22 cellular contexts compared by ENCODE assay signal in genomic region chr22:48335442-48336139, GRCh38.
DNase-seq lines count a peak whose midpoint lies in the region; FAIRE-seq and TF ChIP-seq lines count a peak whose summit lies in the region.
"Had no signal": no experiment of that assay in that cellular context is flagged by ENCODE, and none has a peak within 500 bp of the region (broad histone marks: within the 10 kb centered on the region; RNA-seq: fewer than 3 reads in every experiment).

No MANE protein-coding gene starts in this region.

- peaks cover 0 to 19% (median 2%) of the 10 kb centered on the region in 4 experiments; a peak in 4 of 7 replicates for H3K4me1 ChIP-seq in H1 (replicated peaks in 1 of 4; ENCODE audit: control insufficient read depth in 3 of 4, insufficient read depth in 4 of 4, low read length in 3 of 4)
- H3K4me1 ChIP-seq in mesendoderm (ENCODE audit: control insufficient read depth, low read depth, low read length) = peaks cover 2% of the 10 kb centered on the region
- H3K4me1 ChIP-seq: BE2C had no signal

- H3K23ac ChIP-seq in H1 (ENCODE audit: insufficient read length) (no peak overlapping the region), mesendoderm (ENCODE audit: low read length) (no peak overlapping the region)

- H3K18ac ChIP-seq in H1 (ENCODE audit: extremely low read depth, low read length) (no peak overlapping the region; the same call in 1 of the 2 replicates), mesendoderm (ENCODE audit: low read length) (no peak overlapping the region)

- no peak overlapping the region for H4K5ac ChIP-seq in H1 (ENCODE audit: insufficient read length, low read depth, low read length)
- no peak overlapping the region for H4K5ac ChIP-seq in mesendoderm (ENCODE audit: low read length)

- no peak overlapping the region for H3K27ac ChIP-seq in H1 (ENCODE audit: low read depth, low read length)
- H3K27ac ChIP-seq in mesendoderm (ENCODE audit: low read depth, low read length) = no peak overlapping the region

- H3K4me3 ChIP-seq in AG10803 (ENCODE audit: low read length) (no peak overlapping the region), H1 (ENCODE audit: extremely low read depth in 1 of 4, insufficient read depth in 2 of 4, low read depth in 3 of 4, low read length in 4 of 4) (no peak overlapping the region), mesendoderm (ENCODE audit: low read length) (no peak overlapping the region)
- H3K4me3 ChIP-seq: GM12878 had no signal

- peaks cover 13% of the 10 kb centered on the region; the same call in 1 of the 2 replicates for H3K23me2 ChIP-seq in H1 (ENCODE audit: low read depth, low read length)

- whole genome bisulfite sequencing in H1 (ENCODE audit: extremely low coverage in 1 of 2, insufficient coverage in 1 of 2, insufficient read length in 1 of 2, insufficient replicate concordance in 2 of 2, low coverage in 1 of 2, low lambda C conversion rate in 2 of 2, missing lambda C conversion rate in 1 of 2), 2 experiments = 89% methylated on average over 8 of the region's 8 CpGs; no CpG with 5 or more reads in 1 of the 2 experiments
- WGBS in mesendoderm (ENCODE audit: extremely low coverage, insufficient coverage, low lambda C conversion rate) = no CpG with 5 or more reads among the region's 8 CpGs

- no peak overlapping the region for H3K4ac ChIP-seq in H1 (replicated peaks; ENCODE audit: insufficient read length, low read depth, low read length)
- no peak overlapping the region for H3K4ac ChIP-seq in mesendoderm (ENCODE audit: low read depth, low read length)

- TF ChIP-seq EP300 in H1 (IDR thresholded peaks at IDR 0.05; ENCODE audit: borderline replicate concordance in 1 of 2, low read depth in 2 of 2, low read length in 2 of 2) = no peak

- H3K4me2 ChIP-seq in H1 (ENCODE audit: insufficient read depth in 1 of 2, low read depth in 2 of 2, low read length in 2 of 2) = no peak overlapping the region
- no peak overlapping the region for H3K4me2 ChIP-seq in mesendoderm (ENCODE audit: low read length)
- H3K4me2 ChIP-seq: SK-N-SH had no signal

- no peak for TF ChIP-seq CTCF in AG10803 (conservative IDR thresholded peaks at IDR 0.05; ENCODE audit: low read length)
- TF ChIP-seq CTCF in H1 (IDR thresholded peaks at IDR 0.05; ENCODE audit: control extremely low read depth in 1 of 3, insufficient read depth in 1 of 3, low read depth in 1 of 3, low read length in 3 of 3) = no peak

- no peak overlapping the region for H3K9ac ChIP-seq in H1 (replicated peaks in 1 of 4; ENCODE audit: extremely low read depth in 1 of 4, low read depth in 3 of 4, low read length in 3 of 4)
- H3K9ac ChIP-seq in mesendoderm (ENCODE audit: low read length) = no peak overlapping the region
- H3K9ac ChIP-seq: SK-N-SH had no signal

- POLR2A ChIA-PET in H1 (lab: Charles Lee; ENCODE audit: partially characterized antibody) = interaction anchor here (0.9 kb wide), 1 partner anchor 40 kb away, joined by 3 read pairs; no protein-coding TSS in a partner anchor

- H2AK5ac ChIP-seq in H1 (ENCODE audit: low read depth, low read length) = no peak overlapping the region
- no peak overlapping the region for H2AK5ac ChIP-seq in mesendoderm (ENCODE audit: low read length)

- H3K9me3 ChIP-seq in H1 (ENCODE audit: insufficient read depth in 2 of 2, low read depth in 1 of 2, low read length in 1 of 2) = no peaks in the 10 kb centered on the region
- H3K9me3 ChIP-seq: SK-N-SH had no signal

- FAIRE-seq in H1 (lab: Jason Lieb, UNC) = no peak
- no peak for FAIRE-seq in frontal cortex (lab: Jason Lieb, UNC)
- FAIRE-seq: GM12878, RCC 7860 had no signal

- H3K14ac ChIP-seq in H1 (ENCODE audit: insufficient read length) = no peak overlapping the region

- H3K36me3 ChIP-seq in H1 (ENCODE audit: control insufficient read depth in 2 of 4, insufficient read depth in 4 of 4, low read length in 3 of 4) (no peaks in the 10 kb centered on the region), mesendoderm (ENCODE audit: control insufficient read depth, insufficient read depth, low read length) (no peaks in the 10 kb centered on the region)
- H3K36me3 ChIP-seq: BE2C had no signal

- no peaks in the 10 kb centered on the region for H3K79me2 ChIP-seq in H1 (ENCODE audit: control insufficient read depth in 1 of 2, insufficient read depth in 2 of 2, low read length in 2 of 2)
- no peaks in the 10 kb centered on the region for H3K79me2 ChIP-seq in mesendoderm (ENCODE audit: control insufficient read depth, insufficient read depth, low read length)

- H2BK120ac ChIP-seq in H1 (replicated peaks; ENCODE audit: low read depth, low read length) (no peak overlapping the region), mesendoderm (ENCODE audit: low read depth, low read length) (no peak overlapping the region)

- peak; percentile 16 for DNase-seq in AG10803 (ENCODE audit: low read depth)
- DNase-seq in GM04503 (ENCODE audit: low read depth) = peak; percentile 4
- no peak for DNase-seq in H1 (ENCODE audit: low read depth in 1 of 2, low spot score in 2 of 2)
- DNase-seq in mesendoderm = peak; percentile 74
- DNase-seq in stimulated activated CD4-positive, alpha-beta T cell treated with anti-CD3 and anti-CD28 coated beads, Interleukin-1b, Interleukin-23, amount 100 ng/mL, for 48 hours = no peak
- no peak for DNase-seq in activated CD4-positive, alpha-beta T cell treated with anti-CD3 and anti-CD28 coated beads, Interleukin-2, amount 50 U/mL, for 4 hours
- no peak for DNase-seq in frontal cortex (ENCODE audit: low spot score in 2 of 2)
- DNase-seq: BE2C; CD4-positive, CD25-positive, alpha-beta regulatory T cell; DMS153; DND-41; Karpas-422; MV-4-11; NCI-H1105; NCI-H1436 treated with DMSO at 0.1 percent for 48 hours; NCI-H187 treated with DMSO at 0.1 percent for 48 hours; NCI-H524; NCI-H774; SK-N-SH; SW 1271 had no signal

- 0 out of 2 replicates have a peak overlapping the region, but pooled peaks have one; percentile 48 for H2BK20ac ChIP-seq in H1 (ENCODE audit: low read length)

- peaks cover 0 to 5% of the 10 kb centered on the region in 2 experiments for H4K20me1 ChIP-seq in H1 (replicated peaks in 1 of 2; ENCODE audit: control insufficient read depth in 1 of 2, insufficient read depth in 2 of 2, low read length in 2 of 2)

- 0 out of 2 replicates have a peak overlapping the region, but pooled peaks have one; percentile 81 for H2BK15ac ChIP-seq in H1 (ENCODE audit: low read length)
- H2BK15ac ChIP-seq in mesendoderm (replicated peaks; ENCODE audit: low read depth) = no peak overlapping the region

- H3K27me3 ChIP-seq in H1 (replicated peaks in 1 of 4; ENCODE audit: control insufficient read depth in 3 of 4, extremely low read depth in 1 of 4, insufficient read depth in 3 of 4, low read length in 3 of 4) = peaks cover 0 to 3% (median under 1%) of the 10 kb centered on the region in 4 experiments; a peak in 2 of 7 replicates
- H3K27me3 ChIP-seq in mesendoderm (ENCODE audit: insufficient read depth, low read length, poor library complexity) = no peaks in the 10 kb centered on the region
- H3K27me3 ChIP-seq: BE2C had no signal

- no peak overlapping the region for H2BK5ac ChIP-seq in H1 (ENCODE audit: low read depth, low read length)
- no peak overlapping the region for H2BK5ac ChIP-seq in mesendoderm (ENCODE audit: low read length)

- no peak for TF ChIP-seq POLR2A in H1 (IDR thresholded peaks at IDR 0.05; ENCODE audit: control extremely low read depth in 1 of 2, low read depth in 2 of 2, low read length in 2 of 2)

- no peak overlapping the region for H4K91ac ChIP-seq in H1 (replicated peaks; ENCODE audit: insufficient read length, low read length)

- peak overlapping the region; percentile 75; the same call in 1 of the 2 replicates for H2BK12ac ChIP-seq in H1 (ENCODE audit: low read depth, low read length)

- peak in 1 of 2 experiments; percentile 17; a peak in 1 of 4 replicates for TF ChIP-seq RAD21 in H1 (IDR thresholded peaks at IDR 0.05 in 1 of 2, conservative IDR thresholded peaks at IDR 0.05 in 1 of 2; ENCODE audit: low read depth in 2 of 2, low read length in 2 of 2)

- H4K8ac ChIP-seq in H1 (ENCODE audit: extremely low read depth, insufficient read depth, low read length) = no peak overlapping the region
- H4K8ac ChIP-seq in mesendoderm (ENCODE audit: low read depth, low read length) = no peak overlapping the region

- no peak overlapping the region for H3K56ac ChIP-seq in H1 (replicated peaks; ENCODE audit: insufficient read length, low read depth, low read length)
- no peak overlapping the region for H3K56ac ChIP-seq in mesendoderm (ENCODE audit: low read length)

- no peak overlapping the region for H2AFZ ChIP-seq in H1 (ENCODE audit: low read length)

- CTCF ChIA-PET in H1 (lab: Charles Lee; ENCODE audit: partially characterized antibody) = no interaction called here

- H3K79me1 ChIP-seq in H1 (ENCODE audit: low read depth, low read length) = 0 out of 2 replicates have a peak, but pooled peaks cover 2% of the 10 kb centered on the region
- no peaks in the 10 kb centered on the region for H3K79me1 ChIP-seq in mesendoderm (ENCODE audit: low read length)

TF ChIP-seq in H1, 55 proteins besides CTCF, POLR2A, EP300 and RAD21 (continues in another document):
- no peak for TF ChIP-seq CBX8 (IDR thresholded peaks at IDR 0.05; ENCODE audit: borderline replicate concordance, low read depth, low read length)
- TF ChIP-seq KDM1A (IDR thresholded peaks at IDR 0.05; ENCODE audit: borderline replicate concordance, low read length) = no peak
- no peak for TF ChIP-seq ZNF274 (IDR thresholded peaks at IDR 0.05; ENCODE audit: borderline replicate concordance, extremely low read depth, low read length)

Comparison
In these comparisons a context has a peak if more than half of its experiments do, and no peak if none do; other contexts are left out.
1. DNase-seq: peak in AG10803 (single experiment), GM04503 (single experiment) and mesendoderm (single experiment); none in H1 (0 of 2), stimulated activated CD4-positive, alpha-beta T cell treated with anti-CD3 and anti-CD28 coated beads, Interleukin-1b, Interleukin-23, amount 100 ng/mL, for 48 hours (single experiment), activated CD4-positive, alpha-beta T cell treated with anti-CD3 and anti-CD28 coated beads, Interleukin-2, amount 50 U/mL, for 4 hours (0 of 2) and frontal cortex (0 of 2).